Comparison of ENCODE assay signal across 12 cellular contexts in the genomic region with DNA sequence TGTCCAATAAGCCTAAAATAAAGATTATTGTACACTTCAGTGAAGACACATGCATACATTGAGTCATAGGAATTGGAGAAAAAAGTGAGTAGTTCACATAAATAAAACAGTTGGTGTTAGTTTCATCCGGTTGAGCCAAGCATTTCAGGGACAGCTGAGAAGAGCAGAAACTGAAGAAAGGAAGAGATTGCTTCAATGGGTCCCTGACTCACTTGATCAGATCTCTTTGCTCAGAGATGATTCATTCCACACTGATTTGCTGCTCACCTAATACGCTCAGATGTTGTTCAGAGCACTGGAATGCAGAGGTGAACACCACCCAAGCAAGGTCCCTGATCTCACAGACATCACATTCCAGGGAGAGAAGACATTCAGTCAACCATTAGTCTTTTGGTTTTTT.
DNase-seq lines count a peak whose midpoint lies in the region; TF ChIP-seq lines count a peak whose summit lies in the region.
"Had no signal": no experiment of that assay in that cellular context is flagged by ENCODE, and none has a peak within 500 bp of the region (broad histone marks: within the 10 kb centered on the region; RNA-seq: fewer than 3 reads in every experiment).

No MANE protein-coding gene starts in this region.

- DNase-seq in HS-5 (ENCODE audit: low read depth) (peak; percentile 98), astrocyte of the hippocampus (ENCODE audit: low read depth, low spot score) (peak; percentile 87), kidney glomerular epithelial cell (lab: John Stamatoyannopoulos, UW) (peak; percentile 100), COR-L47 (lab: John Stamatoyannopoulos, UW) (no peak), vagina (ENCODE audit: extremely low spot score in 2 of 2) (no peak), prostate gland (ENCODE audit: low spot score) (no peak), thyroid gland (no peak)
- DNase-seq: CD4-positive, alpha-beta memory T cell; NCI-H526; stimulated activated CD4-positive, alpha-beta T cell treated with anti-CD3 and anti-CD28 coated beads, Interleukin-12 subunit alpha, Interleukin-12 subunit beta, amount 100 ng/mL, for 4 hours; T-helper 9 cell had no signal

- no peak for TF ChIP-seq CTCF in vagina (IDR thresholded peaks at IDR 0.05)
- TF ChIP-seq CTCF in prostate gland (IDR thresholded peaks at IDR 0.05): no peak
- TF ChIP-seq CTCF in thyroid gland (IDR thresholded peaks at IDR 0.05): no peak

- no peak overlapping the region for H3K4me3 ChIP-seq in ACC112 (ENCODE audit: low read depth, low read length)
- H3K4me3 ChIP-seq in vagina: no peak overlapping the region
- no peak overlapping the region for H3K4me3 ChIP-seq in prostate gland
- H3K4me3 ChIP-seq in thyroid gland (replicated peaks in 1 of 3): no peak overlapping the region

- H3K79me2 ChIP-seq in ACC112 (ENCODE audit: control insufficient read depth, insufficient read depth, low read length, unreplicated experiment): no peaks in the 10 kb centered on the region

- H3K27me3 ChIP-seq in ACC112 (ENCODE audit: insufficient read depth, low read length) (no peaks in the 10 kb centered on the region), vagina (no peaks in the 10 kb centered on the region), prostate gland (replicated peaks; ENCODE audit: insufficient read depth) (no peaks in the 10 kb centered on the region), thyroid gland (no peaks in the 10 kb centered on the region)

- H2AFZ ChIP-seq in ACC112 (ENCODE audit: low read length, unreplicated experiment): peak overlapping the region; percentile 9

- H3K36me3 ChIP-seq in ACC112 (ENCODE audit: insufficient read depth, low read length) (no peaks in the 10 kb centered on the region; the same call in 1 of the 2 replicates), vagina (no peaks in the 10 kb centered on the region), prostate gland (no peaks in the 10 kb centered on the region), thyroid gland (no peaks in the 10 kb centered on the region)

- H3K4me1 ChIP-seq in ACC112 (ENCODE audit: control insufficient read depth, insufficient read depth, low read length, unreplicated experiment) (peaks cover 16% of the 10 kb centered on the region), vagina (no peaks in the 10 kb centered on the region), prostate gland (replicated peaks) (no peaks in the 10 kb centered on the region), thyroid gland (no peaks in the 10 kb centered on the region)

- H3K27ac ChIP-seq in ACC112 (ENCODE audit: low read depth, low read length): peak overlapping the region; percentile 90
- no peak overlapping the region for H3K27ac ChIP-seq in vagina
- no peak overlapping the region for H3K27ac ChIP-seq in prostate gland
- no peak overlapping the region for H3K27ac ChIP-seq in thyroid gland

- WGBS in prostate gland: 74% methylated on average over 2 of the region's 2 CpGs
- 86 to 87% methylated on average over 2 of the region's 2 CpGs for WGBS in thyroid gland, 2 donors

- TF ChIP-seq POLR2A in vagina (IDR thresholded peaks at IDR 0.05): no peak
- no peak for TF ChIP-seq POLR2A in prostate gland (IDR thresholded peaks at IDR 0.05)
- no peak for TF ChIP-seq POLR2A in thyroid gland (IDR thresholded peaks at IDR 0.05)

- intact Hi-C loops in vagina (cut with DNase I): no loop called here
- intact Hi-C loops in prostate gland (cut with DNase I): no loop called here
- intact Hi-C loops in thyroid gland (cut with DNase I): no loop called here

- no peaks in the 10 kb centered on the region for H3K9me3 ChIP-seq in vagina
- no peaks in the 10 kb centered on the region for H3K9me3 ChIP-seq in prostate gland
- H3K9me3 ChIP-seq in thyroid gland: no peaks in the 10 kb centered on the region

Comparison
In these comparisons a context has a peak if more than half of its experiments do, and no peak if none do; other contexts are left out.
1. DNase-seq: peak in HS-5 (single experiment), astrocyte of the hippocampus (single experiment) and kidney glomerular epithelial cell (single experiment); none in COR-L47 (single experiment), vagina (0 of 2), prostate gland (single experiment) and thyroid gland (0 of 2).